Comparison of ENCODE assay signal across 8 cellular contexts in genomic region chr19:57191141-57192063, GRCh38. TPM values are rescaled to one million over a fixed set of nuclear protein-coding genes. Genes with fewer than 3 reads are reported as not detected.
DNase-seq lines count a peak whose midpoint lies in the region; ATAC-seq, FAIRE-seq and TF ChIP-seq lines count a peak whose summit lies in the region.

Gene ZNF264 (plus strand): TSS chr19:57191500. CDS start chr19:57191914, 414 bp downstream.

- H3K9me2 ChIP-seq in HCT116 (ENCODE audit: insufficient read depth) (no peaks in the 10 kb centered on the region), SU-DHL-6 (replicated peaks; ENCODE audit: insufficient read depth, low read length) (no peaks in the 10 kb centered on the region)

- peak; percentile 63 for TF ChIP-seq POLR2A in HCT116 (IDR thresholded peaks at IDR 0.05; ENCODE audit: borderline replicate concordance, extremely low read depth, insufficient read depth, insufficient read length)
- peak in 1 of 2 donors; percentile 61 for TF ChIP-seq POLR2A in thyroid gland (IDR thresholded peaks at IDR 0.05)

- peaks cover 36% of the 10 kb centered on the region for H3K9me3 Mint-ChIP-seq in activated naive CD8-positive, alpha-beta T cell treated with anti-CD3 and anti-CD28 coated beads, Interleukin-2, amount 50 U/mL, for 24 hours

- no peaks in the 10 kb centered on the region for H3F3A ChIP-seq in SU-DHL-6 (ENCODE audit: insufficient read depth)

- peak within 1 kb of the TSS; percentile 85 for H3K4me2 ChIP-seq in HCT116 (ENCODE audit: low read length)
- peak within 1 kb of the TSS; percentile 43 for H3K4me2 ChIP-seq in SU-DHL-6 (ENCODE audit: low read depth, low read length, poor library complexity, severe bottlenecking)

- H3K27me3 ChIP-seq in HCT116 (ENCODE audit: insufficient read depth, low read length) (no peaks in the 10 kb centered on the region), SU-DHL-6 (ENCODE audit: low read length) (no peaks in the 10 kb centered on the region), cardiac muscle cell (no peaks in the 10 kb centered on the region), pancreas (no peaks in the 10 kb centered on the region), thyroid gland (no peaks in the 10 kb centered on the region)

- RAD21 ChIA-PET in HCT116 (lab: Charles Lee; ENCODE audit: low non-redundant PET in 1 of 2, low total read pairs in 2 of 2, uncharacterized antibody in 2 of 2, unreplicated experiment in 2 of 2) = no interaction called here

- BruUV-seq in HCT116 (replicated peaks; lab: Mats Ljungman, UMichigan) = no TSS peak

- FAIRE-seq in pancreas (lab: Jason Lieb, UNC) = no peak

- H2AFZ ChIP-seq in HCT116 (ENCODE audit: low read depth, low read length, poor library complexity, severe bottlenecking) (peak within 1 kb of the TSS; percentile 89), SU-DHL-6 (ENCODE audit: low read depth, low read length, severe bottlenecking) (peak within 1 kb of the TSS; percentile 79)

- H3K4me1 ChIP-seq in HCT116 (ENCODE audit: control insufficient read depth in 1 of 2, insufficient read depth in 2 of 2, low read length in 2 of 2) (peaks cover 4 to 18% of the 10 kb centered on the region in 2 experiments; a peak in 2 of 4 replicates), cardiac muscle cell (ENCODE audit: low read depth) (peaks cover 7% of the 10 kb centered on the region), pancreas (peaks cover 3 to 11% (median 6%) of the 10 kb centered on the region in 3 donors), thyroid gland (peaks cover 16 to 18% of the 10 kb centered on the region in 2 donors)

- CTCF ChIA-PET in HCT116 (lab: Charles Lee) = no interaction called here

- H3K27ac ChIP-seq in HCT116 (ENCODE audit: low read depth, low read length) = peak within 1 kb of the TSS; percentile 81
- no peak within 1 kb of the TSS for H3K27ac ChIP-seq in SU-DHL-6 (ENCODE audit: low read depth, low read length)
- peak within 1 kb of the TSS; percentile 95 for H3K27ac ChIP-seq in cardiac muscle cell
- peak within 1 kb of the TSS; percentile 58 to 89 (median 80) for H3K27ac ChIP-seq in pancreas
- peak within 1 kb of the TSS; percentile 81 to 90 (median 90) for H3K27ac ChIP-seq in thyroid gland

- peak within 1 kb of the TSS; percentile 79 for H3K9ac ChIP-seq in HCT116 (ENCODE audit: low read length)
- peak within 1 kb of the TSS; percentile 54 for H3K9ac ChIP-seq in SU-DHL-6 (ENCODE audit: low read length)

- H3K36me3 ChIP-seq in HCT116 (ENCODE audit: control insufficient read depth in 1 of 2, insufficient read depth in 2 of 2, low read length in 2 of 2) = peaks cover 21 to 30% of the 10 kb centered on the region in 2 experiments
- no peaks in the 10 kb centered on the region for H3K36me3 ChIP-seq in SU-DHL-6 (ENCODE audit: low read length)
- peaks cover 27% of the 10 kb centered on the region for H3K36me3 ChIP-seq in cardiac muscle cell
- H3K36me3 ChIP-seq in pancreas = peaks cover 4 to 27% (median 19%) of the 10 kb centered on the region in 3 donors
- H3K36me3 ChIP-seq in thyroid gland = peaks cover 26 to 31% of the 10 kb centered on the region in 2 donors

- TF ChIP-seq RAD21 in HCT116 (IDR thresholded peaks at IDR 0.05; ENCODE audit: low read depth) = no peak

- POLR2A ChIA-PET in HCT116 (lab: Charles Lee) = interaction anchor here (0.9 kb wide), 1 partner anchor 11 kb away, joined by 3 read pairs; no protein-coding TSS in a partner anchor

- H3K79me2 ChIP-seq in HCT116 (ENCODE audit: insufficient read depth, low read length) (peaks cover 31% of the 10 kb centered on the region), SU-DHL-6 (ENCODE audit: insufficient read depth, low read length) (peaks cover 6% of the 10 kb centered on the region; the same call in 1 of the 2 replicates)

- H3K4me1 Mint-ChIP-seq in activated naive CD8-positive, alpha-beta T cell treated with anti-CD3 and anti-CD28 coated beads, Interleukin-2, amount 50 U/mL, for 24 hours = peaks cover 25% of the 10 kb centered on the region

- intact Hi-C loops in HCT116 (cut with micrococcal nuclease) (no loop called here), pancreas (cut with DNase I) (no loop called here), thyroid gland (cut with DNase I) (no loop called here)

- TF ChIP-seq CTCF in HCT116 (IDR thresholded peaks at IDR 0.05 in 2 of 3, conservative IDR thresholded peaks at IDR 0.05 in 1 of 3; ENCODE audit: borderline replicate concordance in 1 of 3, insufficient read depth in 1 of 3, low read depth in 2 of 3, low read length in 2 of 3) = no peak
- TF ChIP-seq CTCF in SU-DHL-6 (IDR thresholded peaks at IDR 0.05; ENCODE audit: insufficient read depth, low read length, poor library complexity, severe bottlenecking) = no peak
- no peak for TF ChIP-seq CTCF in cardiac muscle cell (IDR thresholded peaks at IDR 0.05; ENCODE audit: low read depth, low read length)
- TF ChIP-seq CTCF in pancreas (IDR thresholded peaks at IDR 0.05) = no peak
- no peak for TF ChIP-seq CTCF in thyroid gland (IDR thresholded peaks at IDR 0.05)

- H3K27ac Mint-ChIP-seq in activated naive CD8-positive, alpha-beta T cell treated with anti-CD3 and anti-CD28 coated beads, Interleukin-2, amount 50 U/mL, for 24 hours = peak within 1 kb of the TSS; percentile 95

- ATAC-seq in HCT116 (peak; percentile 97), pancreas (peak; percentile 98 to 99 (median 99))
- ATAC-seq in activated naive CD8-positive, alpha-beta T cell treated with anti-CD3 and anti-CD28 coated beads, Interleukin-2, amount 50 U/mL, for 24 hours = peak; percentile 98

- peaks cover 5% of the 10 kb centered on the region for H3K27me3 Mint-ChIP-seq in activated naive CD8-positive, alpha-beta T cell treated with anti-CD3 and anti-CD28 coated beads, Interleukin-2, amount 50 U/mL, for 24 hours

- peak; percentile 96 for DNase-seq in GM03348 (ENCODE audit: low spot score)
- peak; percentile 75 for DNase-seq in HCT116 (ENCODE audit: low read depth, low spot score)
- DNase-seq in NAMALWA (ENCODE audit: low spot score) = peak; percentile 83
- DNase-seq in activated naive CD8-positive, alpha-beta T cell treated with anti-CD3 and anti-CD28 coated beads, Interleukin-2, amount 50 U/mL, for 24 hours = peak; percentile 91
- peak; percentile 90 to 93 for DNase-seq in cardiac muscle cell (ENCODE audit: low read depth in 1 of 2, low spot score in 1 of 2)
- peak; percentile 86 to 95 (median 91) for DNase-seq in pancreas
- DNase-seq in thyroid gland = peak; percentile 88 to 90

- H3K4me3 ChIP-seq in HCT116 (replicated peaks in 1 of 2; ENCODE audit: low read depth in 1 of 2, low read length in 2 of 2) = peak within 1 kb of the TSS; percentile 77 to 97
- H3K4me3 ChIP-seq in SU-DHL-6 (ENCODE audit: insufficient read depth, low read length, poor library complexity, severe bottlenecking) = peak within 1 kb of the TSS; percentile 38
- H3K4me3 ChIP-seq in cardiac muscle cell = peak within 1 kb of the TSS; percentile 91
- peak within 1 kb of the TSS; percentile 94 to 100 (median 98) for H3K4me3 ChIP-seq in pancreas
- peak within 1 kb of the TSS; percentile 90 to 95 (median 93) for H3K4me3 ChIP-seq in thyroid gland (replicated peaks in 1 of 3)

- H4K20me1 ChIP-seq in HCT116 (ENCODE audit: insufficient read depth) (no peaks in the 10 kb centered on the region), SU-DHL-6 (ENCODE audit: low read depth, low read length) (no peaks in the 10 kb centered on the region)

- H3K4me3 Mint-ChIP-seq in activated naive CD8-positive, alpha-beta T cell treated with anti-CD3 and anti-CD28 coated beads, Interleukin-2, amount 50 U/mL, for 24 hours = peak within 1 kb of the TSS; percentile 88

- H3K9me3 ChIP-seq in HCT116 (ENCODE audit: control insufficient read depth in 1 of 2, insufficient read depth in 1 of 2, low read depth in 1 of 2, low read length in 2 of 2) = peaks cover 0 to 8% of the 10 kb centered on the region in 2 experiments; a peak in 1 of 4 replicates
- peaks cover 18% of the 10 kb centered on the region; the same call in 1 of the 2 replicates for H3K9me3 ChIP-seq in SU-DHL-6 (ENCODE audit: insufficient read depth, low read length)
- no peaks in the 10 kb centered on the region for H3K9me3 ChIP-seq in cardiac muscle cell (ENCODE audit: low read depth)
- no peaks in the 10 kb centered on the region for H3K9me3 ChIP-seq in pancreas
- H3K9me3 ChIP-seq in thyroid gland = no peaks in the 10 kb centered on the region

- 1% methylated on average over 71 to 81 of the region's 81 CpGs for WGBS in pancreas, 2 donors
- 0 to 1% methylated on average over 31 to 36 of the region's 81 CpGs for WGBS in thyroid gland, 2 donors

- H3K36me3 Mint-ChIP-seq in activated naive CD8-positive, alpha-beta T cell treated with anti-CD3 and anti-CD28 coated beads, Interleukin-2, amount 50 U/mL, for 24 hours (ENCODE audit: low read depth) = peaks cover 66% of the 10 kb centered on the region

TF ChIP-seq in HCT116, 20 proteins besides CTCF, POLR2A, EP300 and RAD21 (continues in another document):
- TF ChIP-seq YY1 (IDR thresholded peaks at IDR 0.05; ENCODE audit: extremely low read depth, insufficient replicate concordance, low read depth, low read length) = peak; percentile 89
- peak; percentile 84 for TF ChIP-seq ELF1 (IDR thresholded peaks at IDR 0.05; ENCODE audit: borderline replicate concordance, low read depth)
- peak; percentile 55 for TF ChIP-seq EGR1 (IDR thresholded peaks at IDR 0.05; ENCODE audit: low read depth)
- TF ChIP-seq ZBTB33 (IDR thresholded peaks at IDR 0.05; ENCODE audit: extremely low read depth, insufficient replicate concordance, low read length) = no peak
- TF ChIP-seq CEBPB (IDR thresholded peaks at IDR 0.05; ENCODE audit: low read depth) = no peak
- TF ChIP-seq SRF (IDR thresholded peaks at IDR 0.05; ENCODE audit: low read depth) = no peak
- TF ChIP-seq ZFX (IDR thresholded peaks at IDR 0.05) = peak; percentile 84
- no peak for TF ChIP-seq SP1 (IDR thresholded peaks at IDR 0.05; ENCODE audit: low read depth)
- TF ChIP-seq POLR2AphosphoS5 (IDR thresholded peaks at IDR 0.05; ENCODE audit: low read depth, low read length) = peak; percentile 88

RNA-seq across cellular contexts. Expression of gene ZNF264, which starts in this region (rescaled TPM):
- total RNA-seq in HCT116 (2021; ENCODE audit: unreplicated experiment) = 30.3 TPM
- 9.6 and 12.2 TPM in 2 replicates for polyA plus RNA-seq in HCT116 (2012)
- total RNA-seq in cardiac muscle cell = 29.1 and 50.5 TPM in 2 replicates
- polyA plus RNA-seq in cardiac muscle cell = 2.9 and 3.8 TPM in 2 replicates
- total RNA-seq in pancreas = 10 to 100 TPM; 15.8 to 28.0 (median 17.0) TPM
- polyA plus RNA-seq in pancreas = 1 to 10 TPM; 4.7 to 5.4 TPM
- total RNA-seq in thyroid gland = 10 to 100 TPM; 28.2 to 90.3 (median 44.4) TPM

Comparison
In these comparisons a context has a peak if more than half of its experiments do, and no peak if none do; other contexts are left out.
1. H3K4me3 ChIP-seq: peak in every context shown above with its lines; median percentile 98 in pancreas; 93 in thyroid gland; 91 in cardiac muscle cell; 87 in HCT116; 38 in SU-DHL-6.